In genomic region chrX:103396660-103397059, GRCh38 we compare ENCODE assay signal across 27 cellular contexts. TPM values are rescaled to one million over a fixed set of nuclear protein-coding genes. Genes with fewer than 3 reads are reported as not detected.
"Had no signal": no experiment of that assay in that cellular context is flagged by ENCODE, and none has a peak within 500 bp of the region (broad histone marks: within the 10 kb centered on the region; RNA-seq: fewer than 3 reads in every experiment).

No MANE protein-coding gene starts in this region.

- H3K27ac ChIP-seq: cardiac muscle cell, foreskin keratinocyte, lower lobe of right lung, pancreas, psoas muscle, right atrium auricular region, thoracic aorta, vagina, WERI-Rb-1 had no signal

- H3K27me3 Mint-ChIP-seq: activated CD4-positive, alpha-beta T cell treated with anti-CD3 and anti-CD28 coated beads, Interleukin-2, amount 10 ng/mL, durations not matched to agents 7 days and 5 days; type B pancreatic cell had no signal

- H3K36me3 Mint-ChIP-seq: activated naive CD8-positive, alpha-beta T cell treated with anti-CD3 and anti-CD28 coated beads, Interleukin-2, amount 10 ng/mL, durations not matched to agents 7 days and 5 days; natural killer cell treated with Interleukin-12 subunit alpha and Interleukin-12 subunit beta and Interleukin-15 and Interleukin-18, amount 100 ng/mL, for 72 hours; type B pancreatic cell had no signal

- H3K9me3 Mint-ChIP-seq: activated CD4-positive, alpha-beta T cell treated with anti-CD3 and anti-CD28 coated beads, Interleukin-2, amount 10 ng/mL, durations not matched to agents 7 days and 5 days; activated naive CD8-positive, alpha-beta T cell treated with anti-CD3 and anti-CD28 coated beads, Interleukin-2, amount 10 ng/mL, durations not matched to agents 7 days and 5 days; activated T-cell treated with anti-CD3 and anti-CD28 coated beads, Interleukin-2, amount 50 U/mL, for 24 hours; activated T-helper 2 cell treated with anti-CD3 and anti-CD28 coated beads, Interferon-gamma antibody, Interleukin-2, Interleukin-4, amounts not matched to agents 10 μg/mL and 5 μg/mL and 100 μg/mL, durations not matched to agents 14 hours and 24 hours and 36 hours; dendritic cell treated with granulocyte-macrophage colony-stimulating factor and Interleukin-4, amounts not matched to agents 40 ng/mL and 50 ng/mL, for 4 days; natural killer cell treated with Interleukin-12 subunit alpha and Interleukin-12 subunit beta and Interleukin-15 and Interleukin-18, amount 100 ng/mL, for 72 hours had no signal

- H3K9me3 ChIP-seq: lower lobe of right lung, pancreas, psoas muscle, right atrium auricular region, thoracic aorta, vagina had no signal

- H3K27me3 ChIP-seq: foreskin keratinocyte, right atrium auricular region, vagina had no signal

- ATAC-seq: foreskin keratinocyte, left lobe of liver, lower lobe of right lung, pancreas, psoas muscle had no signal

- H3K4me1 Mint-ChIP-seq: activated CD4-positive, alpha-beta T cell treated with anti-CD3 and anti-CD28 coated beads, Interleukin-2, amount 10 ng/mL, durations not matched to agents 7 days and 5 days had no signal

- H3K36me3 ChIP-seq: cardiac muscle cell, lower lobe of right lung, pancreas, right atrium auricular region, thoracic aorta, vagina, WERI-Rb-1 had no signal

- H3K4me3 Mint-ChIP-seq: activated CD4-positive, alpha-beta T cell treated with anti-CD3 and anti-CD28 coated beads, Interleukin-2, amount 10 ng/mL, durations not matched to agents 7 days and 5 days; activated naive CD8-positive, alpha-beta T cell treated with anti-CD3 and anti-CD28 coated beads, Interleukin-2, amount 10 ng/mL, durations not matched to agents 7 days and 5 days; activated T-cell treated with anti-CD3 and anti-CD28 coated beads, Interleukin-2, amount 50 U/mL, for 24 hours; dendritic cell treated with granulocyte-macrophage colony-stimulating factor and Interleukin-4, amounts not matched to agents 40 ng/mL and 50 ng/mL, for 4 days; natural killer cell treated with Interleukin-12 subunit alpha and Interleukin-12 subunit beta and Interleukin-15 and Interleukin-18, amount 100 ng/mL, for 72 hours; type B pancreatic cell had no signal

- H3K27ac Mint-ChIP-seq: activated CD4-positive, alpha-beta T cell treated with anti-CD3 and anti-CD28 coated beads, Interleukin-2, amount 10 ng/mL, durations not matched to agents 7 days and 5 days; activated naive CD8-positive, alpha-beta T cell treated with anti-CD3 and anti-CD28 coated beads, Interleukin-2, amount 10 ng/mL, durations not matched to agents 7 days and 5 days; activated T-cell treated with anti-CD3 and anti-CD28 coated beads, Interleukin-2, amount 50 U/mL, for 24 hours; activated T-helper 2 cell treated with anti-CD3 and anti-CD28 coated beads, Interferon-gamma antibody, Interleukin-2, Interleukin-4, amounts not matched to agents 10 μg/mL and 5 μg/mL and 100 μg/mL, durations not matched to agents 14 hours and 24 hours and 36 hours; dendritic cell treated with granulocyte-macrophage colony-stimulating factor and Interleukin-4, amounts not matched to agents 40 ng/mL and 50 ng/mL, for 4 days; natural killer cell treated with Interleukin-12 subunit alpha and Interleukin-12 subunit beta and Interleukin-15 and Interleukin-18, amount 100 ng/mL, for 72 hours; type B pancreatic cell had no signal

- H3K4me3 ChIP-seq: cardiac muscle cell, lower lobe of right lung, pancreas, psoas muscle, right atrium auricular region, thoracic aorta, vagina had no signal

- DNase-seq: activated CD4-positive, alpha-beta T cell treated with anti-CD3 and anti-CD28 coated beads, Interleukin-2, amount 10 ng/mL, durations not matched to agents 7 days and 5 days; activated CD4-positive, CD25-positive, alpha-beta regulatory T cell treated with anti-CD3 and anti-CD28 coated beads, Interleukin-2, amount 50 U/mL, for 72 hours; activated CD8-positive, alpha-beta memory T cell treated with anti-CD3 and anti-CD28 coated beads for 24 hours; activated CD8-positive, alpha-beta memory T cell treated with anti-CD3 and anti-CD28 coated beads, Interleukin-2, amount 50 U/mL, for 4 hours; activated naive CD4-positive, alpha-beta T cell treated with Interleukin-2 at 50 U/mL for 16 hours; activated naive CD8-positive, alpha-beta T cell treated with anti-CD3 and anti-CD28 coated beads, Interleukin-2, amount 10 ng/mL, durations not matched to agents 7 days and 5 days; activated T-cell treated with anti-CD3 and anti-CD28 coated beads, Interleukin-2, amount 50 U/mL, for 24 hours; amygdala; effector CD4-positive, alpha-beta T cell; erythroblast; foreskin keratinocyte; lower lobe of right lung; midbrain; pancreas; psoas muscle; stimulated activated CD4-positive, alpha-beta T cell treated with anti-CD3 and anti-CD28 coated beads, Interleukin-1b, Interleukin-23, amount 100 ng/mL, for 48 hours; T-helper 1 cell; WERI-Rb-1 had no signal

- H3K4me1 ChIP-seq: foreskin keratinocyte, lower lobe of right lung, pancreas, psoas muscle, right atrium auricular region, vagina had no signal

RNA-seq across cellular contexts. Expression of gene TCEAL9, which starts 40.4 kb away (rescaled TPM):
- total RNA-seq: activated CD4-positive, alpha-beta T cell treated with anti-CD3 and anti-CD28 coated beads, Interleukin-2, amount 10 ng/mL, durations not matched to agents 7 days and 5 days had no signal
